ENCODE assay signal across 8 cellular contexts in genomic region chr17:16406742-16407674, GRCh38. TPM values are rescaled to one million over a fixed set of nuclear protein-coding genes. Genes with fewer than 3 reads are reported as not detected.
DNase-seq lines count a peak whose midpoint lies in the region; ATAC-seq and TF ChIP-seq lines count a peak whose summit lies in the region.

No MANE protein-coding gene starts in this region.

- H3K27ac Mint-ChIP-seq in endothelial cell (ENCODE audit: unreplicated experiment), result no peak overlapping the region

- H3K27me3 ChIP-seq in NT2/D1 (ENCODE audit: insufficient read depth, insufficient read length) (no peaks in the 10 kb centered on the region), muscle layer of duodenum (ENCODE audit: low read depth, low read length) (no peaks in the 10 kb centered on the region)

- peaks cover 3% of the 10 kb centered on the region for H3K36me3 Mint-ChIP-seq in endothelial cell (ENCODE audit: low read depth, unreplicated experiment)

- no peaks in the 10 kb centered on the region for H3K36me3 ChIP-seq in NT2/D1 (ENCODE audit: insufficient read depth, insufficient read length, low read length)
- H3K36me3 ChIP-seq in muscle layer of duodenum (ENCODE audit: control insufficient read depth in 1 of 2, insufficient read depth in 2 of 2, low read length in 2 of 2), result no peaks in the 10 kb centered on the region

- H3K9me3 Mint-ChIP-seq in endothelial cell (ENCODE audit: unreplicated experiment), result no peaks in the 10 kb centered on the region

- H3K9me3 ChIP-seq in NT2/D1 (ENCODE audit: insufficient read depth, low read length) (no peaks in the 10 kb centered on the region), muscle layer of duodenum (ENCODE audit: control insufficient read depth in 1 of 2, low read length in 2 of 2) (no peaks in the 10 kb centered on the region)

- peaks cover 3% of the 10 kb centered on the region for H3K4me1 Mint-ChIP-seq in endothelial cell (ENCODE audit: unreplicated experiment)

- H3K27ac ChIP-seq in muscle layer of duodenum (ENCODE audit: low read length), result no peak overlapping the region

- ATAC-seq in HG02973 (IDR thresholded peaks at IDR 0.05; ENCODE audit: unreplicated experiment), result no peak
- no peak for ATAC-seq in HG02763 (IDR thresholded peaks at IDR 0.05; ENCODE audit: unreplicated experiment)
- no peak for ATAC-seq in GM21825 (IDR thresholded peaks at IDR 0.05; ENCODE audit: unreplicated experiment)
- ATAC-seq in HG03354 (IDR thresholded peaks at IDR 0.05; ENCODE audit: poor library complexity, severe bottlenecking, unreplicated experiment), result no peak

- peak; percentile 81 for DNase-seq in GM13976 (ENCODE audit: low spot score)
- DNase-seq in NT2/D1 (ENCODE audit: low read depth, low spot score), result no peak
- peak; percentile 59 for DNase-seq in endothelial cell (ENCODE audit: low spot score)

- H3K4me3 Mint-ChIP-seq in endothelial cell (ENCODE audit: unreplicated experiment), result peak overlapping the region; percentile 65

- H3K9ac ChIP-seq in NT2/D1 (ENCODE audit: insufficient read length, low read depth), result peak overlapping the region; percentile 76

- H3K4me3 ChIP-seq in NT2/D1 (ENCODE audit: insufficient read length, low read depth) (peak overlapping the region; percentile 59), muscle layer of duodenum (ENCODE audit: low read depth in 1 of 2, low read length in 2 of 2) (peak overlapping the region; percentile 62 to 81)

- H3K27me3 Mint-ChIP-seq in endothelial cell (ENCODE audit: unreplicated experiment), result peaks cover 5% of the 10 kb centered on the region

- in situ Hi-C loops in GM13976 (cut with MboI; ENCODE audit: low sequenced_read_pairs, unreplicated experiment), result no loop called here

- TF ChIP-seq CTCF in GM13976 (IDR thresholded peaks at IDR 0.05; ENCODE audit: borderline replicate concordance, control extremely low read depth, extremely low read depth, insufficient read depth, missing control alignments) (peak; percentile 11), endothelial cell (IDR thresholded peaks at IDR 0.05; ENCODE audit: unreplicated experiment) (no peak)

- no peaks in the 10 kb centered on the region for H3K4me1 ChIP-seq in NT2/D1 (ENCODE audit: insufficient read depth, insufficient read length)
- peaks cover 0 to 13% of the 10 kb centered on the region in 2 donors for H3K4me1 ChIP-seq in muscle layer of duodenum (ENCODE audit: control insufficient read depth in 1 of 2, insufficient read depth in 2 of 2, low read length in 2 of 2)

RNA-seq across cellular contexts. Expression of gene TRPV2, which starts 8.4 kb away (rescaled TPM):
- 4.8 TPM for total RNA-seq in endothelial cell (ENCODE audit: unreplicated experiment)

RNA-seq across cellular contexts. Expression of gene UBB, which starts 26.1 kb away (rescaled TPM):
- total RNA-seq in endothelial cell (ENCODE audit: unreplicated experiment), result 2,050 TPM

RNA-seq across cellular contexts. Expression of gene CENPV, which starts 53.7 kb away (rescaled TPM):
- 11.4 TPM for total RNA-seq in endothelial cell (ENCODE audit: unreplicated experiment)
